ENCODE assay signal across 1 cellular context in genomic region chr2:237572021-237572741, GRCh38.
TF ChIP-seq lines count a peak whose summit lies in the region.

No MANE protein-coding gene starts in this region.

TF ChIP-seq in K562, 482 proteins besides CTCF, POLR2A, EP300 and RAD21 (continued from another document and continues in another):
- TF ChIP-seq DLX4 (CRISPR knock-in tag; IDR thresholded peaks at IDR 0.05), result no peak
- TF ChIP-seq TEAD1 (CRISPR knock-in tag; IDR thresholded peaks at IDR 0.05), result no peak
- no peak for TF ChIP-seq ZHX1 (conservative IDR thresholded peaks at IDR 0.05; ENCODE audit: low read length)
- TF ChIP-seq PPARD (CRISPR knock-in tag; IDR thresholded peaks at IDR 0.05), result no peak
- no peak for TF ChIP-seq WHSC1 (IDR thresholded peaks at IDR 0.05; ENCODE audit: low read length)
- no peak for TF ChIP-seq ZNF232 (CRISPR knock-in tag; IDR thresholded peaks at IDR 0.05)
- TF ChIP-seq, protein P1, sequence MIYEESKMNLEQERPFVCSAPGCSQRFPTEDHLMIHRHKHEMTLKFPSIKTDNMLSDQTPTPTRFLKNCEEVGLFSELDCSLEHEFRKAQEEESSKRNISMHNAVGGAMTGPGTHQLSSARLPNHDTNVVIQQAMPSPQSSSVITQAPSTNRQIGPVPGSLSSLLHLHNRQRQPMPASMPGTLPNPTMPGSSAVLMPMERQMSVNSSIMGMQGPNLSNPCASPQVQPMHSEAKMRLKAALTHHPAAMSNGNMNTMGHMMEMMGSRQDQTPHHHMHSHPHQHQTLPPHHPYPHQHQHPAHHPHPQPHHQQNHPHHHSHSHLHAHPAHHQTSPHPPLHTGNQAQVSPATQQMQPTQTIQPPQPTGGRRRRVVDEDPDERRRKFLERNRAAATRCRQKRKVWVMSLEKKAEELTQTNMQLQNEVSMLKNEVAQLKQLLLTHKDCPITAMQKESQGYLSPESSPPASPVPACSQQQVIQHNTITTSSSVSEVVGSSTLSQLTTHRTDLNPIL (CRISPR knock-in tag; IDR thresholded peaks at IDR 0.05), result no peak
- TF ChIP-seq MAZ (CRISPR knock-in tag; conservative IDR thresholded peaks at IDR 0.05 in 1 of 2, IDR thresholded peaks at IDR 0.05 in 1 of 2), result 0 out of 4 replicates have a peak, but pooled peaks of 1 of the 2 experiments have one; percentile 26
- no peak for TF ChIP-seq E2F5 (CRISPR knock-in tag; IDR thresholded peaks at IDR 0.05)
- TF ChIP-seq STAG1 (CRISPR knock-in tag; IDR thresholded peaks at IDR 0.05; ENCODE audit: borderline replicate concordance), result peak; percentile 65; the same call in 1 of the 2 replicates
- no peak for TF ChIP-seq XRCC3 (IDR thresholded peaks at IDR 0.05)
- no peak for TF ChIP-seq PHF21A (IDR thresholded peaks at IDR 0.05; ENCODE audit: borderline replicate concordance, low read depth)
- TF ChIP-seq SMARCA4 (IDR thresholded peaks at IDR 0.05), result no peak
- TF ChIP-seq ZNF143 (CRISPR knock-in tag; IDR thresholded peaks at IDR 0.05), result no peak
- TF ChIP-seq ZNF12 (CRISPR knock-in tag; IDR thresholded peaks at IDR 0.05), result no peak
- no peak for TF ChIP-seq NKRF (IDR thresholded peaks at IDR 0.05; ENCODE audit: borderline replicate concordance)
- peak; percentile 7 for TF ChIP-seq ZFP36 (IDR thresholded peaks at IDR 0.05; ENCODE audit: low read depth, low read length, partially characterized antibody)
- TF ChIP-seq XRCC5 (IDR thresholded peaks at IDR 0.05; ENCODE audit: low read depth, low read length), result 0 out of 2 replicates have a peak, but pooled peaks have one; percentile 45
- TF ChIP-seq MXD1 (CRISPR knock-in tag; IDR thresholded peaks at IDR 0.05; ENCODE audit: borderline replicate concordance, poor library complexity, severe bottlenecking), result no peak
- TF ChIP-seq ZKSCAN1 (IDR thresholded peaks at IDR 0.05; ENCODE audit: low read depth, low read length), result no peak
- no peak for TF ChIP-seq RFX1 (IDR thresholded peaks at IDR 0.05)
- no peak for TF ChIP-seq IRF2 (CRISPR knock-in tag; IDR thresholded peaks at IDR 0.05)
- no peak for TF ChIP-seq ZNF584 (CRISPR knock-in tag; IDR thresholded peaks at IDR 0.05; ENCODE audit: low read depth)
- no peak for TF ChIP-seq ZNF699 (CRISPR knock-in tag; IDR thresholded peaks at IDR 0.05; ENCODE audit: insufficient replicate concordance)
- TF ChIP-seq HDGF (IDR thresholded peaks at IDR 0.05), result no peak
- TF ChIP-seq HIVEP1 (CRISPR knock-in tag; IDR thresholded peaks at IDR 0.05), result no peak
- TF ChIP-seq RB1 (IDR thresholded peaks at IDR 0.05; ENCODE audit: low read depth), result peak; percentile 51; the same call in 1 of the 2 replicates
- no peak for TF ChIP-seq RBFOX2 (IDR thresholded peaks at IDR 0.05; ENCODE audit: low read depth, low read length)
- TF ChIP-seq POLR2H (tag; IDR thresholded peaks at IDR 0.05; ENCODE audit: low read depth), result no peak
- TF ChIP-seq FOXK1 (CRISPR knock-in tag; IDR thresholded peaks at IDR 0.05; ENCODE audit: borderline replicate concordance), result no peak
- no peak for TF ChIP-seq MEIS2 (IDR thresholded peaks at IDR 0.05; ENCODE audit: partially characterized antibody)
- no peak for TF ChIP-seq NFXL1 (CRISPR knock-in tag; IDR thresholded peaks at IDR 0.05)
- no peak for TF ChIP-seq ZNF282 (CRISPR knock-in tag; IDR thresholded peaks at IDR 0.05)
- TF ChIP-seq TCF3 (CRISPR knock-in tag; IDR thresholded peaks at IDR 0.05), result no peak
- no peak for TF ChIP-seq HOXB6 (CRISPR knock-in tag; IDR thresholded peaks at IDR 0.05; ENCODE audit: borderline replicate concordance)
- no peak for TF ChIP-seq E2F8 (IDR thresholded peaks at IDR 0.05; ENCODE audit: low read depth, partially characterized antibody)
- TF ChIP-seq, protein P2, sequence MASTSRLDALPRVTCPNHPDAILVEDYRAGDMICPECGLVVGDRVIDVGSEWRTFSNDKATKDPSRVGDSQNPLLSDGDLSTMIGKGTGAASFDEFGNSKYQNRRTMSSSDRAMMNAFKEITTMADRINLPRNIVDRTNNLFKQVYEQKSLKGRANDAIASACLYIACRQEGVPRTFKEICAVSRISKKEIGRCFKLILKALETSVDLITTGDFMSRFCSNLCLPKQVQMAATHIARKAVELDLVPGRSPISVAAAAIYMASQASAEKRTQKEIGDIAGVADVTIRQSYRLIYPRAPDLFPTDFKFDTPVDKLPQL (IDR thresholded peaks at IDR 0.05; ENCODE audit: extremely low read depth, insufficient read length), result no peak
- TF ChIP-seq YY1 (IDR thresholded peaks at IDR 0.05; ENCODE audit: borderline replicate concordance in 1 of 3, control insufficient read depth in 1 of 3, extremely low read depth in 1 of 3, insufficient read depth in 3 of 3, insufficient read length in 1 of 3, insufficient replicate concordance in 2 of 3, low read depth in 1 of 3, low read length in 2 of 3), result peak in 1 of 3 experiments; percentile 13
- TF ChIP-seq ZNF3 (CRISPR knock-in tag; IDR thresholded peaks at IDR 0.05), result no peak
- TF ChIP-seq CUX1 (CRISPR knock-in tag; IDR thresholded peaks at IDR 0.05), result no peak
- TF ChIP-seq TFAP4 (CRISPR knock-in tag; IDR thresholded peaks at IDR 0.05; ENCODE audit: borderline replicate concordance), result peak; percentile 63; the same call in 1 of the 2 replicates
- TF ChIP-seq MTF1 (CRISPR knock-in tag; IDR thresholded peaks at IDR 0.05; ENCODE audit: borderline replicate concordance), result no peak
- no peak for TF ChIP-seq ZBED1 (IDR thresholded peaks at IDR 0.05)
- no peak for TF ChIP-seq CHD2 (IDR thresholded peaks at IDR 0.05; ENCODE audit: low read depth, low read length)
- TF ChIP-seq, protein P3, sequence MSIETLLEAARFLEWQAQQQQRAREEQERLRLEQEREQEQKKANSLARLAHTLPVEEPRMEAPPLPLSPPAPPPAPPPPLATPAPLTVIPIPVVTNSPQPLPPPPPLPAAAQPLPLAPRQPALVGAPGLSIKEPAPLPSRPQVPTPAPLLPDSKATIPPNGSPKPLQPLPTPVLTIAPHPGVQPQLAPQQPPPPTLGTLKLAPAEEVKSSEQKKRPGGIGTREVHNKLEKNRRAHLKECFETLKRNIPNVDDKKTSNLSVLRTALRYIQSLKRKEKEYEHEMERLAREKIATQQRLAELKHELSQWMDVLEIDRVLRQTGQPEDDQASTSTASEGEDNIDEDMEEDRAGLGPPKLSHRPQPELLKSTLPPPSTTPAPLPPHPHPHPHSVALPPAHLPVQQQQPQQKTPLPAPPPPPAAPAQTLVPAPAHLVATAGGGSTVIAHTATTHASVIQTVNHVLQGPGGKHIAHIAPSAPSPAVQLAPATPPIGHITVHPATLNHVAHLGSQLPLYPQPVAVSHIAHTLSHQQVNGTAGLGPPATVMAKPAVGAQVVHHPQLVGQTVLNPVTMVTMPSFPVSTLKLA (conservative IDR thresholded peaks at IDR 0.05), result 0 out of 4 replicates have a peak, but pooled peaks of 1 of the 2 experiments have one; percentile 15
